ENCODE assay signal across 30 cellular contexts in genomic region chr3:195757371-195757770, GRCh38. TPM values are rescaled to one million over a fixed set of nuclear protein-coding genes. Genes with fewer than 3 reads are reported as not detected.
DNase-seq lines count a peak whose midpoint lies in the region; ATAC-seq, FAIRE-seq and TF ChIP-seq lines count a peak whose summit lies in the region.
"Had no signal": no experiment of that assay in that cellular context is flagged by ENCODE, and none has a peak within 500 bp of the region (broad histone marks: within the 10 kb centered on the region; RNA-seq: fewer than 3 reads in every experiment).

No MANE protein-coding gene starts in this region.

- POLR2A ChIA-PET in endothelial cell of umbilical vein (lab: Charles Lee): no interaction called here

- H3K4me1 ChIP-seq in BLaER1 (peaks cover 56% of the 10 kb centered on the region), endothelial cell of umbilical vein (ENCODE audit: control insufficient read depth, extremely low read depth, insufficient read depth, low read length) (peaks cover 6% of the 10 kb centered on the region), osteoblast (ENCODE audit: insufficient read depth, low read length) (no peaks in the 10 kb centered on the region)
- H3K4me1 ChIP-seq: Caco-2, psoas muscle had no signal

- H3K4me2 ChIP-seq in BLaER1 (peak overlapping the region; percentile 56), endothelial cell of umbilical vein (ENCODE audit: insufficient read depth, low read length) (peak overlapping the region; percentile 16), osteoblast (ENCODE audit: insufficient read depth, low read length) (no peak overlapping the region)
- H3K4me2 ChIP-seq: hepatocyte had no signal

- intact Hi-C loops in endothelial cell of umbilical vein (cut with micrococcal nuclease): no loop called here

- H3K9me3 ChIP-seq in BLaER1 (no peaks in the 10 kb centered on the region), endothelial cell of umbilical vein (replicated peaks; ENCODE audit: control insufficient read depth, insufficient read depth, low read length) (no peaks in the 10 kb centered on the region), osteoblast (ENCODE audit: low read depth, low read length) (no peaks in the 10 kb centered on the region)
- H3K9me3 ChIP-seq: Caco-2, left lung, psoas muscle, sigmoid colon had no signal

- H3K27me3 ChIP-seq in BLaER1: no peaks in the 10 kb centered on the region
- peaks cover 14 to 19% of the 10 kb centered on the region in 2 experiments for H3K27me3 ChIP-seq in endothelial cell of umbilical vein (ENCODE audit: control insufficient read depth in 2 of 2, insufficient read depth in 2 of 2, low read length in 2 of 2)
- peaks cover 32% of the 10 kb centered on the region for H3K27me3 ChIP-seq in osteoblast (ENCODE audit: insufficient read depth, low read length)
- H3K27me3 ChIP-seq: hepatocyte had no signal

- peak; percentile 6 for DNase-seq in EH (ENCODE audit: low read depth)
- peak; percentile 49 for DNase-seq in endothelial cell of umbilical vein (ENCODE audit: low read depth, low spot score)
- peak; percentile 80 for DNase-seq in osteoblast (ENCODE audit: insufficient read length, low spot score, missing footprints)
- DNase-seq in DMS153 treated with DMSO at 0.1 percent for 48 hours (lab: John Stamatoyannopoulos, UW; ENCODE audit: unreplicated experiment): no peak
- no peak for DNase-seq in stimulated activated CD8-positive, alpha-beta memory T cell treated with anti-CD3 and anti-CD28 coated beads, Interleukin-4, amount 100 ng/mL, for 48 hours
- DNase-seq: activated CD4-positive, alpha-beta T cell treated with anti-CD3 and anti-CD28 coated beads, Interleukin-2, amount 50 U/mL, for 48 hours; activated naive CD4-positive, alpha-beta T cell treated with anti-CD3 and anti-CD28 coated beads for 36 hours; brain microvascular endothelial cell; Caco-2; GOT3; HFFc6; NCI-H1048; NCI-H187 treated with DMSO at 0.1 percent for 48 hours; NCI-H2171; NCI-H510A treated with DMSO at 0.1 percent for 48 hours; NK-92 treated with Interleukin-12 subunit alpha and Interleukin-12 subunit beta, amount 100 ng/mL, for 24 hours; psoas muscle; sigmoid colon; stimulated activated CD4-positive, alpha-beta T cell treated with anti-CD3 and anti-CD28 coated beads, Interleukin-4, amount 100 ng/mL, for 1 hour; T-helper 17 cell; trophoblast cell had no signal

- H3K27ac ChIP-seq in BLaER1 (no peak overlapping the region), endothelial cell of umbilical vein (ENCODE audit: insufficient read depth, low read depth, low read length) (no peak overlapping the region), osteoblast (ENCODE audit: low read depth, low read length) (no peak overlapping the region)
- H3K27ac ChIP-seq: brain microvascular endothelial cell, C4-2B, hepatocyte, left lung, psoas muscle, sigmoid colon had no signal

- H3K36me3 ChIP-seq in BLaER1 (no peaks in the 10 kb centered on the region), endothelial cell of umbilical vein (ENCODE audit: control insufficient read depth in 2 of 2, extremely low read depth in 1 of 2, insufficient read depth in 2 of 2, low read length in 2 of 2) (no peaks in the 10 kb centered on the region), osteoblast (ENCODE audit: insufficient read depth, low read length) (no peaks in the 10 kb centered on the region)
- H3K36me3 ChIP-seq: brain microvascular endothelial cell, left lung, sigmoid colon had no signal

- dilution Hi-C loops in endothelial cell of umbilical vein (cut with MboI; ENCODE audit: extremely low pct_ligation_motif_present, low sequenced_read_pairs): no loop called here

- no peaks in the 10 kb centered on the region for H3K9me1 ChIP-seq in endothelial cell of umbilical vein (replicated peaks; ENCODE audit: control insufficient read depth, extremely low read depth, insufficient read depth, low read length)

- CTCF ChIA-PET in endothelial cell of umbilical vein (lab: Charles Lee): no interaction called here

- FAIRE-seq in endothelial cell of umbilical vein (lab: Jason Lieb, UNC): no peak
- FAIRE-seq: GM19239 had no signal

- ATAC-seq in HG02610 (IDR thresholded peaks at IDR 0.05; ENCODE audit: unreplicated experiment): no peak
- ATAC-seq: left lung, psoas muscle, T-helper 17 cell had no signal

- H2AFZ ChIP-seq in endothelial cell of umbilical vein (ENCODE audit: low read depth, low read length) (no peak overlapping the region), osteoblast (ENCODE audit: low read length) (no peak overlapping the region)
- H2AFZ ChIP-seq: hepatocyte had no signal

- no peaks in the 10 kb centered on the region for H3K79me2 ChIP-seq in endothelial cell of umbilical vein (ENCODE audit: control insufficient read depth, insufficient read depth, low read length)
- H3K79me2 ChIP-seq in osteoblast (ENCODE audit: insufficient read depth, low read length): no peaks in the 10 kb centered on the region
- H3K79me2 ChIP-seq: hepatocyte had no signal

- 0 out of 2 replicates have a peak, but pooled peaks cover 6% of the 10 kb centered on the region for H4K20me1 ChIP-seq in BLaER1
- H4K20me1 ChIP-seq in endothelial cell of umbilical vein (replicated peaks; ENCODE audit: control insufficient read depth, extremely low read depth, insufficient read depth, low read length): no peaks in the 10 kb centered on the region
- H4K20me1 ChIP-seq in osteoblast (ENCODE audit: insufficient read depth, low read length): no peaks in the 10 kb centered on the region

- no peak for TF ChIP-seq CTCF in endothelial cell of umbilical vein (IDR thresholded peaks at IDR 0.05; ENCODE audit: extremely low read depth in 1 of 2, insufficient read depth in 1 of 2, low read depth in 1 of 2, low read length in 2 of 2)
- no peak for TF ChIP-seq CTCF in osteoblast (IDR thresholded peaks at IDR 0.05; ENCODE audit: extremely low read depth, low read depth, low read length)

- TF ChIP-seq POLR2A in endothelial cell of umbilical vein (IDR thresholded peaks at IDR 0.05; ENCODE audit: low read depth, low read length): no peak

- BruUV-seq in endothelial cell of umbilical vein (replicated peaks; lab: Mats Ljungman, UMichigan): no TSS peak

- no peak overlapping the region for H3K9ac ChIP-seq in BLaER1
- no peak overlapping the region for H3K9ac ChIP-seq in endothelial cell of umbilical vein (replicated peaks; ENCODE audit: extremely low read depth, insufficient read depth, low read length)

- H3K4me3 ChIP-seq in BLaER1: no peak overlapping the region
- H3K4me3 ChIP-seq in endothelial cell of umbilical vein (replicated peaks in 1 of 3; ENCODE audit: insufficient read depth in 1 of 3, low read depth in 1 of 3, low read length in 3 of 3): no peak overlapping the region
- no peak overlapping the region for H3K4me3 ChIP-seq in osteoblast (ENCODE audit: insufficient read depth, low read length)
- H3K4me3 ChIP-seq: hepatocyte, left lung, psoas muscle, sigmoid colon had no signal

TF ChIP-seq in endothelial cell of umbilical vein, 7 proteins besides CTCF, POLR2A, EP300 and RAD21:
- TF ChIP-seq EZH2 (IDR thresholded peaks at IDR 0.05; ENCODE audit: borderline replicate concordance, low read depth, low read length, severe bottlenecking) (no peak), GATA2 (IDR thresholded peaks at IDR 0.05; ENCODE audit: insufficient read depth, insufficient read length, low read depth, low read length) (no peak), FOS (IDR thresholded peaks at IDR 0.05; ENCODE audit: borderline replicate concordance, insufficient read depth, low read length) (no peak), JUN (IDR thresholded peaks at IDR 0.05; ENCODE audit: borderline replicate concordance, insufficient read depth, insufficient read length, low read depth) (no peak), MYC (IDR thresholded peaks at IDR 0.05; ENCODE audit: low read depth, low read length) (no peak), MAX (IDR thresholded peaks at IDR 0.05; ENCODE audit: insufficient read depth, insufficient read length) (no peak), POLR2AphosphoS5 (IDR thresholded peaks at IDR 0.05; ENCODE audit: insufficient read depth, low read depth, low read length) (no peak)

RNA-seq across cellular contexts. Expression of gene MUC20, which starts 36.6 kb away (rescaled TPM):
- total RNA-seq in endothelial cell of umbilical vein (0.62 and 0.81 TPM in 2 replicates), osteoblast (0.36 and 1.2 TPM in 2 replicates)
- polyA plus RNA-seq in endothelial cell of umbilical vein: 0.18 TPM in 1 of 2 replicates, not detected in the other
- not detected in 2 replicates for polyA plus RNA-seq in endothelial cell of umbilical vein (2011; cell fraction: cytosol; rRNA removed)
- 0.17 and 0.35 TPM in 2 replicates for polyA plus RNA-seq in endothelial cell of umbilical vein (2011; cell fraction: nucleus; rRNA removed)
- polyA plus RNA-seq in endothelial cell of umbilical vein (2012): 0.12 and 0.31 TPM in 2 replicates
- not detected in 2 replicates for polyA minus RNA-seq in endothelial cell of umbilical vein
- not detected for polyA minus RNA-seq in endothelial cell of umbilical vein (2011; cell fraction: cytosol; rRNA and poly(A)+ RNA removed)
- not detected in 2 replicates for polyA minus RNA-seq in endothelial cell of umbilical vein (2011; cell fraction: nucleus; rRNA and poly(A)+ RNA removed)

RNA-seq across cellular contexts. Expression of gene MUC4, which starts 54.4 kb away (rescaled TPM):
- total RNA-seq in endothelial cell of umbilical vein (not detected in 2 replicates), osteoblast (not detected in 2 replicates)
- polyA plus RNA-seq in endothelial cell of umbilical vein: 0.04 and 0.06 TPM in 2 replicates
- 0.05 TPM in 1 of 2 replicates, not detected in the other for polyA plus RNA-seq in endothelial cell of umbilical vein (2011; cell fraction: cytosol; rRNA removed)
- not detected in 2 replicates for polyA plus RNA-seq in endothelial cell of umbilical vein (2011; cell fraction: nucleus; rRNA removed)
- polyA plus RNA-seq in endothelial cell of umbilical vein (2012): 0.11 TPM in 1 of 2 replicates, not detected in the other
- 0.34 TPM in 1 of 2 replicates, not detected in the other for polyA minus RNA-seq in endothelial cell of umbilical vein
- polyA minus RNA-seq in endothelial cell of umbilical vein (2011; cell fraction: cytosol; rRNA and poly(A)+ RNA removed): not detected
- polyA minus RNA-seq in endothelial cell of umbilical vein (2011; cell fraction: nucleus; rRNA and poly(A)+ RNA removed): 0.14 TPM in 1 of 2 replicates, not detected in the other
- total RNA-seq: chondrocyte, HFFc6, HT-29, T-helper 17 cell had no signal
- polyA plus RNA-seq: AG04450 had no signal

Comparison
In these comparisons a context has a peak if more than half of its experiments do, and no peak if none do; other contexts are left out.
1. DNase-seq: peak in EH (single experiment), endothelial cell of umbilical vein (single experiment) and osteoblast (single experiment); none in DMS153 treated with DMSO at 0.1 percent for 48 hours (single experiment) and stimulated activated CD8-positive, alpha-beta memory T cell treated with anti-CD3 and anti-CD28 coated beads, Interleukin-4, amount 100 ng/mL, for 48 hours (single experiment).